8 cellular contexts compared by ENCODE assay signal in genomic region chr5:458547-459353, GRCh38. TPM values are rescaled to one million over a fixed set of nuclear protein-coding genes. Genes with fewer than 3 reads are reported as not detected.
DNase-seq lines count a peak whose midpoint lies in the region; ATAC-seq and TF ChIP-seq lines count a peak whose summit lies in the region.

No MANE protein-coding gene starts in this region.

- peak overlapping the region; percentile 78 for H3K27ac ChIP-seq in RWPE1

- POLR2A ChIA-PET in RWPE1 (lab: Yijun Ruan, JAX; ENCODE audit: low non-redundant PET) = no interaction called here

- DNase-seq in RWPE1 (ENCODE audit: low spot score) (peak; percentile 94), dermis blood vessel endothelial cell (peak; percentile 61), NCI-H1417 (lab: John Stamatoyannopoulos, UW) (no peak), NCI-H2227 treated with DMSO at 0.1 percent for 48 hours (lab: John Stamatoyannopoulos, UW) (no peak)
- peak; percentile 57 to 69 (median 65) for DNase-seq in stimulated activated CD4-positive, alpha-beta T cell treated with anti-CD3 and anti-CD28 coated beads, Interleukin-12 subunit alpha, Interleukin-12 subunit beta, amount 100 ng/mL, for 48 hours (ENCODE audit: low read depth in 2 of 3, low spot score in 1 of 3)

- TF ChIP-seq CTCF in RWPE1 (conservative IDR thresholded peaks at IDR 0.05; ENCODE audit: low read depth) = no peak

- CTCF ChIA-PET in RWPE1 (lab: Yijun Ruan, JAX) = no interaction called here

- ATAC-seq in GM21390 (IDR thresholded peaks at IDR 0.05; ENCODE audit: unreplicated experiment) = peak; percentile 61
- ATAC-seq in GM21737 (IDR thresholded peaks at IDR 0.05; ENCODE audit: unreplicated experiment) = no peak
- ATAC-seq in GM18498 (IDR thresholded peaks at IDR 0.05; ENCODE audit: unreplicated experiment) = no peak

RNA-seq across cellular contexts. Expression of gene EXOC3, which starts 15.8 kb away (rescaled TPM):
- 44.3 and 52.1 TPM in 2 replicates for total RNA-seq in dermis blood vessel endothelial cell

Comparison
In these comparisons a context has a peak if more than half of its experiments do, and no peak if none do; other contexts are left out.
1. DNase-seq: peak in RWPE1 (single experiment), dermis blood vessel endothelial cell (single experiment) and stimulated activated CD4-positive, alpha-beta T cell treated with anti-CD3 and anti-CD28 coated beads, Interleukin-12 subunit alpha, Interleukin-12 subunit beta, amount 100 ng/mL, for 48 hours (3 of 3); none in NCI-H1417 (0 of 3) and NCI-H2227 treated with DMSO at 0.1 percent for 48 hours (single experiment).